In the genomic region with DNA sequence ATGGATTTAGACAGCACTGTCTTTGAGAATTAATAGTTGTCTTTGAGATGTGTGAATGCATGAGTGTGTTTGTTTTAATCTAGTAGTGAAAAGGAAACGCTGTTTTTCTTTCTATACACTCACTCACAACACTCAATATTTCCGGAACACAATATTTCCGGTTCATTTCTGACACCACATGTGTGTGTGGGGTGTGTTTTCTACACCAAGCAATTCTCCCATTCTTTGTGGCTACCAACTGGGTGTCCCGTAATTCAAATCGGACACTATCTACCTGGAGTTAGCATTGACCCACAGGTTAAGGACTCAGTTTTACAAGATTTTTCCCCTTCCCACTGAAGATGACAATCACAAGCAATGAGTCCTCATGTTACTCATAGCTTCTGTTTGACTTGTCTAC, we compare ENCODE assay signal across 24 cellular contexts.
"Had no signal": no experiment of that assay in that cellular context is flagged by ENCODE, and none has a peak within 500 bp of the region (broad histone marks: within the 10 kb centered on the region; RNA-seq: fewer than 3 reads in every experiment).

No MANE protein-coding gene starts in this region.

- H3K4me1 ChIP-seq: neural progenitor cell, psoas muscle, sigmoid colon, stomach, testis, tibial artery had no signal

- ATAC-seq: naive thymus-derived CD4-positive, alpha-beta T cell; psoas muscle; right cardiac atrium; stimulated activated effector memory CD8-positive, alpha-beta T cell treated with anti-CD3 and anti-CD28 coated beads, Interleukin-12 subunit alpha, Interleukin-12 subunit beta, amount 100 ng/mL, for 72 hours had no signal

- DNase-seq: dorsolateral prefrontal cortex; effector CD8-positive, alpha-beta T cell; endodermal cell; erythroblast; head of caudate nucleus; mammary epithelial cell; mesendoderm; midbrain; naive thymus-derived CD4-positive, alpha-beta T cell; ovary; posterior cingulate gyrus; psoas muscle; right cardiac atrium; sigmoid colon; stimulated activated CD4-positive, alpha-beta T cell treated with anti-CD3 and anti-CD28 coated beads, Interleukin-2, amount 100 ng/mL, for 24 hours; stimulated activated CD4-positive, alpha-beta T cell treated with anti-CD3 and anti-CD28 coated beads, Interleukin-4, amount 100 ng/mL, for 24 hours; stimulated activated naive CD4-positive, alpha-beta T cell treated with Interleukin-2 at 50 U/mL for 16 hours; stomach; testis; tibial artery had no signal

- H3K27ac ChIP-seq: coronary artery, neural progenitor cell, ovary, psoas muscle, sigmoid colon, stomach, testis, tibial artery had no signal

- H3K9me3 ChIP-seq: ovary, sigmoid colon, stomach, testis, tibial artery had no signal

- FAIRE-seq: frontal cortex had no signal

- H3K36me3 ChIP-seq: neural progenitor cell, ovary, sigmoid colon, stomach, tibial artery had no signal

- H3K27me3 ChIP-seq: dorsolateral prefrontal cortex, neural progenitor cell, ovary, sigmoid colon, stomach, testis, tibial artery had no signal

- H3K4me3 ChIP-seq: coronary artery, dorsolateral prefrontal cortex, neural progenitor cell, ovary, psoas muscle, sigmoid colon, stomach, testis, tibial artery had no signal
